Comparison of ENCODE assay signal across 22 cellular contexts in genomic region chr9:4167040-4167671, GRCh38.
DNase-seq lines count a peak whose midpoint lies in the region; TF ChIP-seq lines count a peak whose summit lies in the region.
"Had no signal": no experiment of that assay in that cellular context is flagged by ENCODE, and none has a peak within 500 bp of the region (broad histone marks: within the 10 kb centered on the region; RNA-seq: fewer than 3 reads in every experiment).

No MANE protein-coding gene starts in this region.

- H3K4me1 ChIP-seq in SK-N-SH (ENCODE audit: control insufficient read depth in 1 of 2, insufficient read depth in 2 of 2, low read depth in 1 of 2, low read length in 1 of 2) = no peaks in the 10 kb centered on the region
- peaks cover 0 to 20% (median 16%) of the 10 kb centered on the region in 4 donors for H3K4me1 ChIP-seq in sigmoid colon
- H3K4me1 ChIP-seq: colonic mucosa, pancreas had no signal

- intact Hi-C loops in sigmoid colon (cut with DNase I) = no loop called here

- no peak overlapping the region for H3K4me3 ChIP-seq in SK-N-SH (ENCODE audit: low read depth in 2 of 2, low read length in 1 of 2)
- no peak overlapping the region for H3K4me3 ChIP-seq in retinal pigment epithelial cell (ENCODE audit: low read length)
- H3K4me3 ChIP-seq in sigmoid colon = no peak overlapping the region
- H3K4me3 ChIP-seq: colonic mucosa, K562, mucosa of descending colon, pancreas, smooth muscle cell, thoracic aorta had no signal

- H3K9me2 ChIP-seq in SK-N-SH = no peaks in the 10 kb centered on the region

- DNase-seq in EL = peak; percentile 84
- no peak for DNase-seq in SK-N-SH
- peak; percentile 82 for DNase-seq in fibroblast of peridontal ligament (ENCODE audit: extremely low read depth)
- DNase-seq in retinal pigment epithelial cell (ENCODE audit: low read depth) = peak; percentile 78
- DNase-seq in NCI-H187 treated with DMSO at 0.1 percent for 48 hours (lab: John Stamatoyannopoulos, UW) = no peak
- no peak for DNase-seq in islet precursor cell
- no peak for DNase-seq in sigmoid colon
- DNase-seq: activated B cell treated with CpG ODN at 0.5 μM for 24 hours; activated CD8-positive, alpha-beta memory T cell treated with anti-CD3 and anti-CD28 coated beads for 24 hours; CD4-positive, alpha-beta T cell; colonic mucosa; DMS79 treated with DMSO at 0.1 percent for 48 hours; hippocampal formation; mucosa of descending colon; NCI-H1436; NCI-H2227 treated with DMSO at 0.1 percent for 48 hours; pancreas; T-helper 2 cell had no signal

- TF ChIP-seq POLR2A in sigmoid colon (IDR thresholded peaks at IDR 0.05) = no peak

- 0 out of 2 replicates have a peak overlapping the region, but pooled peaks have one; percentile 6 for H3K4me2 ChIP-seq in SK-N-SH
- H3K4me2 ChIP-seq: smooth muscle cell had no signal

- H2AFZ ChIP-seq in SK-N-SH (ENCODE audit: low read depth) = no peak overlapping the region

- no peaks in the 10 kb centered on the region for H4K20me1 ChIP-seq in SK-N-SH (ENCODE audit: insufficient read depth)

- POLR2A ChIA-PET in SK-N-SH (lab: Yijun Ruan, JAX) = no interaction called here

- H3K27me3 ChIP-seq in SK-N-SH (ENCODE audit: insufficient read depth) = no peaks in the 10 kb centered on the region
- H3K27me3 ChIP-seq in sigmoid colon = no peaks in the 10 kb centered on the region
- H3K27me3 ChIP-seq: colonic mucosa, pancreas had no signal

- no peaks in the 10 kb centered on the region for H3K9me3 ChIP-seq in SK-N-SH
- no peaks in the 10 kb centered on the region for H3K9me3 ChIP-seq in sigmoid colon
- H3K9me3 ChIP-seq: colonic mucosa, mucosa of descending colon, pancreas, thoracic aorta had no signal

- H3K9ac ChIP-seq in SK-N-SH = no peak overlapping the region

- H3K36me3 ChIP-seq in SK-N-SH (replicated peaks in 1 of 2; ENCODE audit: control insufficient read depth in 1 of 2, insufficient read depth in 2 of 2, low read length in 1 of 2) = no peaks in the 10 kb centered on the region
- H3K36me3 ChIP-seq in sigmoid colon = no peaks in the 10 kb centered on the region
- H3K36me3 ChIP-seq: colonic mucosa, pancreas, thoracic aorta had no signal

- TF ChIP-seq CTCF in SK-N-SH (IDR thresholded peaks at IDR 0.05) = no peak
- no peak for TF ChIP-seq CTCF in retinal pigment epithelial cell (conservative IDR thresholded peaks at IDR 0.05; ENCODE audit: low read depth, low read length)
- TF ChIP-seq CTCF in sigmoid colon (IDR thresholded peaks at IDR 0.05) = no peak

- H3K79me2 ChIP-seq in SK-N-SH (ENCODE audit: insufficient read depth) = peaks cover 52% of the 10 kb centered on the region

- H3K27ac ChIP-seq in SK-N-SH (ENCODE audit: low read depth in 2 of 2, low read length in 1 of 2) (no peak overlapping the region), sigmoid colon (no peak overlapping the region)
- H3K27ac ChIP-seq: colonic mucosa, epithelial cell of prostate, pancreas, thoracic aorta had no signal

- CTCF ChIA-PET in SK-N-SH (lab: Yijun Ruan, JAX) = interaction anchor here (0.5 kb wide), 1 partner anchor 173 kb away, joined by 3 read pairs; no protein-coding TSS in a partner anchor

- TF ChIP-seq RAD21 in SK-N-SH (IDR thresholded peaks at IDR 0.05; ENCODE audit: low read length) = no peak

- peaks cover 3% of the 10 kb centered on the region for H3F3A ChIP-seq in SK-N-SH (replicated peaks; ENCODE audit: insufficient read depth)

- TF ChIP-seq EP300 in SK-N-SH (IDR thresholded peaks at IDR 0.05; ENCODE audit: borderline replicate concordance in 1 of 2, low read depth in 1 of 2, low read length in 1 of 2) (0 out of 4 replicates have a peak, but pooled peaks of 1 of the 2 experiments have one; percentile 9), sigmoid colon (IDR thresholded peaks at IDR 0.05) (no peak)

- 65% methylated on average over 4 of the region's 4 CpGs for WGBS in SK-N-SH (ENCODE audit: low lambda C conversion rate)
- WGBS in sigmoid colon, 2 donors = 74 to 82% methylated on average over 4 of the region's 4 CpGs

TF ChIP-seq in SK-N-SH, 30 proteins besides CTCF, POLR2A, EP300 and RAD21:
- no peak; the same call in 1 of the 2 replicates for TF ChIP-seq FOSL2 (IDR thresholded peaks at IDR 0.05; ENCODE audit: borderline replicate concordance, low read depth)
- no peak for TF ChIP-seq ZBTB33 (IDR thresholded peaks at IDR 0.05; ENCODE audit: borderline replicate concordance, low read depth)
- peak; percentile 39; the same call in 1 of the 2 replicates for TF ChIP-seq JUND (IDR thresholded peaks at IDR 0.05)

Comparison
In these comparisons a context has a peak if more than half of its experiments do, and no peak if none do; other contexts are left out.
1. DNase-seq: peak in EL (single experiment), fibroblast of peridontal ligament (single experiment) and retinal pigment epithelial cell (single experiment); none in SK-N-SH (single experiment), NCI-H187 treated with DMSO at 0.1 percent for 48 hours (single experiment), islet precursor cell (single experiment) and sigmoid colon (single experiment).